Comparison of ENCODE assay signal across 17 cellular contexts in the genomic region with DNA sequence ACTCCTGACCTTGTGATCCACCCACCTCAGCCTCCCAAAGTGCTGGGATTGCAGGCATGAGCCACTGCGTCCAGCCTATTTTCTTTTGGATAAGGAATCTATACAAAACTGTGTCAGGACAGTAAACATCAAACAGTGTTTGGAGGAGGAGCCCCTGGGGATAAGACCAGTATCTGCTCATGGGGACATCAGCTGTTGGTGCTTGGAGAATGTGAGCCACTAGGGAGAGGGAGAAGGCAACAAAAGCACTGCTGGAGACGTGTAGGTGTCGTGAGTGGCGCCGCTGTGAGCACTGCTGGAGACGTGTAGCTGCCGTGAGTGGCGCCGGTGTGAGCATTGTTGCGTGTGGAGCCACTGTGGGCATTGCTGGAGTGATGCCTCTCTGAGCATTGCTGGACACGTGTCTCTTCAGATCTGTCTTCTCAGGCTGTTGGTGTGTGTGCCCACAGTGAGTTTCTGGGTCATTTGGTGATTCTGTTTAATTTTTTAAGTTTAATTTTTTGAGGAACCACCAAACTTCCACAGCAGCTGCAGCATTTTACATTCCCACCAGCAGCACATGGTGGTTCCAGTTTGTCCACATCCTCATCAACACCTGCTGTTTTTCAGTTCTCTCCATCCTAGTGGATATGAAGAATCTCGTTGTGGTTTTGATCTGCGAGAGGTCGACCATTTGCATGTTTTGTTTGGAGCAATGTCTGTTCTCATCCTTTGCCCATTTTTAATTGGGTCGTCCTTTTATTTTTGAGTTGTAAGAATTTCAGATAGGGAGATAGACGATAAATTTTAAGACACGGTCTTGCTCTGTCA. TPM values are rescaled to one million over a fixed set of nuclear protein-coding genes. Genes with fewer than 3 reads are reported as not detected.
DNase-seq lines count a peak whose midpoint lies in the region; ATAC-seq and TF ChIP-seq lines count a peak whose summit lies in the region.
"Had no signal": no experiment of that assay in that cellular context is flagged by ENCODE, and none has a peak within 500 bp of the region (broad histone marks: within the 10 kb centered on the region; RNA-seq: fewer than 3 reads in every experiment).

No MANE protein-coding gene starts in this region.

- H3K9me3 Mint-ChIP-seq in activated naive CD4-positive, alpha-beta T cell treated with anti-CD3 and anti-CD28 coated beads for 36 hours, result no peaks in the 10 kb centered on the region
- H3K9me3 Mint-ChIP-seq in stimulated activated naive B cell treated with anti-CD40 and anti-IgM and Interleukin-4, amounts not matched to agents 10 μg/mL and 1 μg/mL and 100 μg/mL, for 72 hours, result no peaks in the 10 kb centered on the region

- no peaks in the 10 kb centered on the region for H4K20me1 ChIP-seq in MM.1S (ENCODE audit: insufficient read depth, low read length)

- peak; percentile 2 for DNase-seq in activated naive CD4-positive, alpha-beta T cell treated with anti-CD3 and anti-CD28 coated beads for 36 hours
- DNase-seq in activated naive CD4-positive, alpha-beta T cell (lab: John Stamatoyannopoulos, UW), result no peak
- DNase-seq in H7 (peak; percentile 22), left lobe of liver (ENCODE audit: low spot score) (peak; percentile 27), HCEC 1CT (no peak), MM.1S (no peak), hepatic stellate cell (ENCODE audit: low spot score) (no peak)
- DNase-seq in stimulated activated naive B cell treated with anti-CD40 and anti-IgM and Interleukin-4, amounts not matched to agents 10 μg/mL and 1 μg/mL and 100 μg/mL, for 72 hours, result no peak
- DNase-seq: MV-4-11; NCI-H1417 treated with DMSO at 0.1 percent for 48 hours; NCI-H2029 treated with DMSO at 0.1 percent for 48 hours; NCI-H2171 treated with DMSO at 0.1 percent for 48 hours; NCI-H446 treated with DMSO at 0.1 percent for 48 hours; NK-92 treated with Interleukin-12 subunit alpha and Interleukin-12 subunit beta, amount 100 ng/mL, for 24 hours; SHP77 treated with DMSO at 0.1 percent for 48 hours had no signal

- H3K4me1 Mint-ChIP-seq in activated naive CD4-positive, alpha-beta T cell treated with anti-CD3 and anti-CD28 coated beads for 36 hours (ENCODE audit: low read depth), result no peaks in the 10 kb centered on the region
- H3K4me1 Mint-ChIP-seq in stimulated activated naive B cell treated with anti-CD40 and anti-IgM and Interleukin-4, amounts not matched to agents 10 μg/mL and 1 μg/mL and 100 μg/mL, for 72 hours, result peaks cover 0 to 2% of the 10 kb centered on the region in 2 donors

- H3K27ac Mint-ChIP-seq in activated naive CD4-positive, alpha-beta T cell treated with anti-CD3 and anti-CD28 coated beads for 36 hours, result no peak overlapping the region
- peak overlapping the region; percentile 27 for H3K27ac Mint-ChIP-seq in stimulated activated naive B cell treated with anti-CD40 and anti-IgM and Interleukin-4, amounts not matched to agents 10 μg/mL and 1 μg/mL and 100 μg/mL, for 72 hours

- no peaks in the 10 kb centered on the region for H3K79me2 ChIP-seq in MM.1S (ENCODE audit: low read length)

- H3K27ac ChIP-seq in MM.1S (ENCODE audit: low read length), result no peak overlapping the region
- H3K27ac ChIP-seq: C4-2B had no signal

- CTCF ChIA-PET in activated naive CD4-positive, alpha-beta T cell treated with anti-CD3 and anti-CD28 coated beads for 36 hours (lab: Charles Lee), result no interaction called here

- no peak for ATAC-seq in left lobe of liver
- ATAC-seq in stimulated activated naive B cell treated with anti-CD40 and anti-IgM and Interleukin-4, amounts not matched to agents 10 μg/mL and 1 μg/mL and 100 μg/mL, for 72 hours (replicated peaks), result no peak
- ATAC-seq: HCT116 had no signal

- H3K27me3 ChIP-seq in H7 (ENCODE audit: control insufficient read depth, insufficient read depth, low read length), result no peaks in the 10 kb centered on the region
- H3K27me3 ChIP-seq in MM.1S (replicated peaks; ENCODE audit: insufficient read depth, low read length), result no peaks in the 10 kb centered on the region

- no peak overlapping the region for H3K4me3 Mint-ChIP-seq in activated naive CD4-positive, alpha-beta T cell treated with anti-CD3 and anti-CD28 coated beads for 36 hours
- no peak overlapping the region for H3K4me3 Mint-ChIP-seq in stimulated activated naive B cell treated with anti-CD40 and anti-IgM and Interleukin-4, amounts not matched to agents 10 μg/mL and 1 μg/mL and 100 μg/mL, for 72 hours

- intact Hi-C loops in activated naive CD4-positive, alpha-beta T cell treated with anti-CD3 and anti-CD28 coated beads for 36 hours (cut with micrococcal nuclease), result no loop called here

- H3K4me1 ChIP-seq in MM.1S (ENCODE audit: low read length), result no peaks in the 10 kb centered on the region

- H3K27me3 Mint-ChIP-seq in activated naive CD4-positive, alpha-beta T cell treated with anti-CD3 and anti-CD28 coated beads for 36 hours (ENCODE audit: low read depth), result no peaks in the 10 kb centered on the region
- no peaks in the 10 kb centered on the region for H3K27me3 Mint-ChIP-seq in stimulated activated naive B cell treated with anti-CD40 and anti-IgM and Interleukin-4, amounts not matched to agents 10 μg/mL and 1 μg/mL and 100 μg/mL, for 72 hours

- H3K36me3 ChIP-seq in H7 (replicated peaks; ENCODE audit: control insufficient read depth, insufficient read depth, low read length), result no peaks in the 10 kb centered on the region; the same call in 1 of the 2 replicates
- no peaks in the 10 kb centered on the region for H3K36me3 ChIP-seq in MM.1S (replicated peaks; ENCODE audit: insufficient read depth, low read length)

- H3K9me3 ChIP-seq in MM.1S (replicated peaks; ENCODE audit: insufficient read depth, low read length), result no peaks in the 10 kb centered on the region

- no peak for TF ChIP-seq CTCF in MM.1S (IDR thresholded peaks at IDR 0.05; ENCODE audit: low read length)

- H3K4me2 ChIP-seq in MM.1S (ENCODE audit: low read depth, low read length), result no peak overlapping the region

- no peak overlapping the region for H2AFZ ChIP-seq in MM.1S (ENCODE audit: low read length)

- H3F3A ChIP-seq in MM.1S (ENCODE audit: insufficient read depth, low read length), result no peaks in the 10 kb centered on the region

- no peak overlapping the region for H3K9ac ChIP-seq in MM.1S (ENCODE audit: low read length)

- H3K9me2 ChIP-seq in MM.1S (replicated peaks; ENCODE audit: insufficient read depth, low read length), result no peaks in the 10 kb centered on the region

- H3K4me3 ChIP-seq in H7 (ENCODE audit: insufficient read depth, low read depth, low read length), result no peak overlapping the region
- H3K4me3 ChIP-seq in MM.1S (ENCODE audit: low read length), result no peak overlapping the region

- peaks cover 2% of the 10 kb centered on the region for H3K36me3 Mint-ChIP-seq in activated naive CD4-positive, alpha-beta T cell treated with anti-CD3 and anti-CD28 coated beads for 36 hours (ENCODE audit: low read depth)
- H3K36me3 Mint-ChIP-seq in stimulated activated naive B cell treated with anti-CD40 and anti-IgM and Interleukin-4, amounts not matched to agents 10 μg/mL and 1 μg/mL and 100 μg/mL, for 72 hours, result peaks cover 27 to 51% of the 10 kb centered on the region in 2 donors

RNA-seq across cellular contexts. Expression of a gene that starts 19.0 kb away (rescaled TPM):
- 10 to 100 TPM; 10.8 to 11.1 TPM for total RNA-seq in activated naive CD4-positive, alpha-beta T cell treated with anti-CD3 and anti-CD28 coated beads for 36 hours
- total RNA-seq in H7 (2014; rRNA removed; shearing (Covaris generic)), result 19.4 and 26.7 TPM in 2 replicates
- total RNA-seq in left lobe of liver, result 7.0 TPM

RNA-seq across cellular contexts. Expression of a gene that starts 22.2 kb away (rescaled TPM):
- 10 to 100 TPM; 13.9 to 15.8 TPM for total RNA-seq in activated naive CD4-positive, alpha-beta T cell treated with anti-CD3 and anti-CD28 coated beads for 36 hours
- total RNA-seq in H7 (2014; rRNA removed; shearing (Covaris generic)), result 6.5 and 8.4 TPM in 2 replicates
- total RNA-seq in left lobe of liver, result 39.2 TPM

RNA-seq across cellular contexts. Expression of a gene that starts 22.3 kb away (rescaled TPM):
- total RNA-seq in activated naive CD4-positive, alpha-beta T cell treated with anti-CD3 and anti-CD28 coated beads for 36 hours, result 10 to 100 TPM; 87.6 to 96.8 TPM
- total RNA-seq in H7 (2014; rRNA removed; shearing (Covaris generic)), result 77.4 and 85.1 TPM in 2 replicates
- total RNA-seq in left lobe of liver, result 72.1 TPM

RNA-seq across cellular contexts. Expression of a gene that starts 32.4 kb away (rescaled TPM):
- 10 to 100 TPM in 1 of 2 experiments, 1 to 10 TPM in 1; 9.5 to 10.5 TPM for total RNA-seq in activated naive CD4-positive, alpha-beta T cell treated with anti-CD3 and anti-CD28 coated beads for 36 hours
- 4.6 TPM in 2 replicates for total RNA-seq in H7 (2014; rRNA removed; shearing (Covaris generic))
- 12.9 TPM for total RNA-seq in left lobe of liver

RNA-seq across cellular contexts. Expression of a gene that starts 38.8 kb away (rescaled TPM):
- not detected for total RNA-seq in activated naive CD4-positive, alpha-beta T cell treated with anti-CD3 and anti-CD28 coated beads for 36 hours
- 0.03 and 0.30 TPM in 2 replicates for total RNA-seq in H7 (2014; rRNA removed; shearing (Covaris generic))
- 40.6 TPM for total RNA-seq in left lobe of liver

Comparison
In these comparisons a context has a peak if more than half of its experiments do, and no peak if none do; other contexts are left out.
1. DNase-seq: peak in activated naive CD4-positive, alpha-beta T cell treated with anti-CD3 and anti-CD28 coated beads for 36 hours (single experiment), H7 (single experiment) and left lobe of liver (single experiment); none in activated naive CD4-positive, alpha-beta T cell (0 of 4), stimulated activated naive B cell treated with anti-CD40 and anti-IgM and Interleukin-4, amounts not matched to agents 10 μg/mL and 1 μg/mL and 100 μg/mL, for 72 hours (single experiment), HCEC 1CT (single experiment), MM.1S (single experiment) and hepatic stellate cell (single experiment).